In genomic region chr16:10200823-10201571, GRCh38 we compare ENCODE assay signal across 20 cellular contexts. TPM values are rescaled to one million over a fixed set of nuclear protein-coding genes. Genes with fewer than 3 reads are reported as not detected.
"Had no signal": no experiment of that assay in that cellular context is flagged by ENCODE, and none has a peak within 500 bp of the region (broad histone marks: within the 10 kb centered on the region; RNA-seq: fewer than 3 reads in every experiment).

No MANE protein-coding gene starts in this region.

- DNase-seq: effector CD4-positive, alpha-beta T cell; hypothalamus; immature natural killer cell; islet precursor cell; kidney glomerular epithelial cell; natural killer cell; pancreas; stimulated activated CD4-positive, alpha-beta T cell treated with anti-CD3 and anti-CD28 coated beads, Interleukin-12 subunit alpha, Interleukin-12 subunit beta, amount 100 ng/mL, for 4 hours; stimulated activated CD4-positive, alpha-beta T cell treated with anti-CD3 and anti-CD28 coated beads, Interleukin-1b, Interleukin-23, amount 100 ng/mL, for 48 hours; stimulated activated CD4-positive, alpha-beta T cell treated with anti-CD3 and anti-CD28 coated beads, Interleukin-4, amount 100 ng/mL, for 1 hour; stimulated activated CD8-positive, alpha-beta memory T cell treated with anti-CD3 and anti-CD28 coated beads, Interleukin-4, amount 100 ng/mL, for 48 hours; stimulated activated naive CD4-positive, alpha-beta T cell; stimulated activated naive CD8-positive, alpha-beta T cell treated with anti-CD3 and anti-CD28 coated beads, Interleukin-15, amount 100 ng/mL, for 72 hours; transverse colon; upper lobe of right lung; uterus had no signal

- H3K27ac Mint-ChIP-seq: immature natural killer cell; memory B cell; natural killer cell; stimulated activated naive CD8-positive, alpha-beta T cell treated with anti-CD3 and anti-CD28 coated beads, Interleukin-15, amount 100 ng/mL, for 72 hours had no signal

- H3K27me3 Mint-ChIP-seq: stimulated activated naive CD8-positive, alpha-beta T cell treated with anti-CD3 and anti-CD28 coated beads, Interleukin-15, amount 100 ng/mL, for 72 hours had no signal

- H3K4me1 Mint-ChIP-seq: immature natural killer cell; memory B cell; natural killer cell; stimulated activated naive CD8-positive, alpha-beta T cell treated with anti-CD3 and anti-CD28 coated beads, Interleukin-15, amount 100 ng/mL, for 72 hours had no signal

- H3K36me3 Mint-ChIP-seq: immature natural killer cell, natural killer cell had no signal

- ATAC-seq: natural killer cell; pancreas; sciatic nerve; stimulated activated naive CD8-positive, alpha-beta T cell treated with anti-CD3 and anti-CD28 coated beads, Interleukin-15, amount 100 ng/mL, for 72 hours; upper lobe of right lung had no signal

- H3K9me3 Mint-ChIP-seq: immature natural killer cell, natural killer cell had no signal

- H3K4me3 Mint-ChIP-seq: immature natural killer cell; memory B cell; natural killer cell; stimulated activated naive CD8-positive, alpha-beta T cell treated with anti-CD3 and anti-CD28 coated beads, Interleukin-15, amount 100 ng/mL, for 72 hours had no signal

RNA-seq across cellular contexts. Expression of gene GRIN2A, which starts 18.8 kb away (rescaled TPM):
- total RNA-seq: mononuclear cell, natural killer cell, pulmonary artery endothelial cell had no signal
